Comparison of ENCODE assay signal across 25 cellular contexts in genomic region chr1:103266036-103266435, GRCh38.
DNase-seq lines count a peak whose midpoint lies in the region; FAIRE-seq and TF ChIP-seq lines count a peak whose summit lies in the region.
"Had no signal": no experiment of that assay in that cellular context is flagged by ENCODE, and none has a peak within 500 bp of the region (broad histone marks: within the 10 kb centered on the region; RNA-seq: fewer than 3 reads in every experiment).

No MANE protein-coding gene starts in this region.

- FAIRE-seq in GM12891 (lab: Jason Lieb, UNC), result no peak
- FAIRE-seq: GM12878, urothelium cell line had no signal

- peaks cover 4% of the 10 kb centered on the region for H3K9me3 Mint-ChIP-seq in mesothelial cell of epicardium
- H3K9me3 Mint-ChIP-seq: activated B cell treated with CpG ODN at 0.5 μM for 24 hours had no signal

- no peaks in the 10 kb centered on the region for H3K36me3 Mint-ChIP-seq in mesothelial cell of epicardium
- H3K36me3 Mint-ChIP-seq: activated naive CD4-positive, alpha-beta T cell treated with anti-CD3 and anti-CD28 coated beads, Interleukin-2, amount 50 U/mL, for 72 hours had no signal

- peak overlapping the region; percentile 97 for H3K27ac ChIP-seq in SJSA1
- H3K27ac ChIP-seq: body of pancreas, colonic mucosa, esophagus muscularis mucosa, skin epidermis had no signal

- TF ChIP-seq CTCF in choroid plexus epithelial cell (conservative IDR thresholded peaks at IDR 0.05; ENCODE audit: low read depth, low read length) (no peak), mesothelial cell of epicardium (IDR thresholded peaks at IDR 0.05; ENCODE audit: unreplicated experiment) (no peak)

- peak overlapping the region; percentile 89 for H3K27ac Mint-ChIP-seq in mesothelial cell of epicardium
- H3K27ac Mint-ChIP-seq: activated B cell treated with CpG ODN at 0.5 μM for 24 hours had no signal

- no peaks in the 10 kb centered on the region for H3K27me3 ChIP-seq in SJSA1 (replicated peaks)
- H3K27me3 ChIP-seq: BE2C, body of pancreas, colonic mucosa, esophagus muscularis mucosa had no signal

- DNase-seq in AG08396 (ENCODE audit: low spot score) (peak; percentile 8), SJSA1 (ENCODE audit: low read depth in 1 of 2, low spot score in 2 of 2) (no peak), choroid plexus epithelial cell (ENCODE audit: low read depth) (peak; percentile 89), mesothelial cell of epicardium (ENCODE audit: low spot score in 2 of 2, unreplicated experiment in 2 of 2) (no peak), HuH-7.5 (ENCODE audit: low spot score) (no peak), GM12891 (ENCODE audit: insufficient read length, low spot score) (no peak), cerebellar cortex (ENCODE audit: low spot score) (no peak), NCI-H146 (lab: John Stamatoyannopoulos, UW) (no peak)
- DNase-seq: activated B cell treated with CpG ODN at 0.5 μM for 24 hours; BE2C; body of pancreas; colonic mucosa; DMS79; NCI-H1105; NCI-H2029; NCI-H2227 treated with DMSO at 0.1 percent for 48 hours; NCI-H69; stimulated activated CD4-positive, alpha-beta T cell treated with anti-CD3 and anti-CD28 coated beads, Interleukin-2, amount 100 ng/mL, for 24 hours; T-helper 9 cell had no signal

- no peaks in the 10 kb centered on the region for H3K36me3 ChIP-seq in SJSA1
- H3K36me3 ChIP-seq: BE2C, colonic mucosa, esophagus muscularis mucosa had no signal

- TF ChIP-seq POLR2A in GM12891 (IDR thresholded peaks at IDR 0.05; ENCODE audit: low read depth, low read length), result no peak

- H3K4me3 ChIP-seq in SJSA1 (no peak overlapping the region), choroid plexus epithelial cell (ENCODE audit: low read depth, low read length) (no peak overlapping the region)
- H3K4me3 ChIP-seq: body of pancreas, colonic mucosa, esophagus muscularis mucosa, GM12878, lung, skin epidermis had no signal

- H3K27me3 Mint-ChIP-seq in mesothelial cell of epicardium (ENCODE audit: low read depth), result no peaks in the 10 kb centered on the region
- H3K27me3 Mint-ChIP-seq: activated B cell treated with CpG ODN at 0.5 μM for 24 hours had no signal

- no peaks in the 10 kb centered on the region for H3K9me3 ChIP-seq in SJSA1 (replicated peaks)
- H3K9me3 ChIP-seq: BE2C, body of pancreas, colonic mucosa, esophagus muscularis mucosa had no signal

- H3K4me1 Mint-ChIP-seq in mesothelial cell of epicardium, result peaks cover 14% of the 10 kb centered on the region
- H3K4me1 Mint-ChIP-seq: activated B cell treated with CpG ODN at 0.5 μM for 24 hours had no signal

- H3K4me1 ChIP-seq in SJSA1 (replicated peaks), result peaks cover 28% of the 10 kb centered on the region
- H3K4me1 ChIP-seq: BE2C, body of pancreas, colonic mucosa, esophagus muscularis mucosa had no signal

- no peak overlapping the region for H3K4me3 Mint-ChIP-seq in mesothelial cell of epicardium
- H3K4me3 Mint-ChIP-seq: activated B cell treated with CpG ODN at 0.5 μM for 24 hours had no signal

TF ChIP-seq in GM12891, 5 proteins besides CTCF, POLR2A, EP300 and RAD21:
- TF ChIP-seq SPI1 (IDR thresholded peaks at IDR 0.05; ENCODE audit: low read depth, low read length) (no peak), PAX5 (IDR thresholded peaks at IDR 0.05; ENCODE audit: insufficient read depth, low read length, severe bottlenecking) (no peak), POLR2AphosphoS5 (IDR thresholded peaks at IDR 0.05; ENCODE audit: low read depth, low read length) (no peak), POU2F2 (IDR thresholded peaks at IDR 0.05; ENCODE audit: low read depth, low read length) (no peak), TAF1 (IDR thresholded peaks at IDR 0.05; ENCODE audit: low read depth, low read length) (no peak)

Comparison
In these comparisons a context has a peak if more than half of its experiments do, and no peak if none do; other contexts are left out.
1. DNase-seq: peak in AG08396 (single experiment) and choroid plexus epithelial cell (single experiment); none in SJSA1 (0 of 2), mesothelial cell of epicardium (0 of 2), HuH-7.5 (single experiment), GM12891 (single experiment), cerebellar cortex (single experiment) and NCI-H146 (single experiment).